ENCODE assay signal across 14 cellular contexts in genomic region chr5:150401376-150402201, GRCh38. TPM values are rescaled to one million over a fixed set of nuclear protein-coding genes. Genes with fewer than 3 reads are reported as not detected.
A peak's percentile ranks its signal among the peaks of the same experiment; 100 is the strongest.
DNase-seq lines count a peak whose midpoint lies in the region; ATAC-seq and TF ChIP-seq lines count a peak whose summit lies in the region.
"Had no signal": no experiment of that assay in that cellular context is flagged by ENCODE, and none has a peak within 500 bp of the region (broad histone marks: within the 10 kb centered on the region; RNA-seq: fewer than 3 reads in every experiment).

No MANE protein-coding gene starts in this region.

- no peaks in the 10 kb centered on the region for H3K9me3 Mint-ChIP-seq in CD4-positive, CD25-positive, alpha-beta regulatory T cell
- H3K9me3 Mint-ChIP-seq in activated CD8-positive, alpha-beta T cell treated with anti-CD3 and anti-CD28 coated beads for 36 hours, result no peaks in the 10 kb centered on the region
- no peaks in the 10 kb centered on the region for H3K9me3 Mint-ChIP-seq in memory B cell

- intact Hi-C loops in activated CD8-positive, alpha-beta T cell treated with anti-CD3 and anti-CD28 coated beads for 36 hours (cut with micrococcal nuclease), result loop anchor here (5.0 kb wide), 1 partner anchor 36 kb away; no protein-coding TSS in a partner anchor

- H3K4me1 ChIP-seq in CD4-positive, CD25-positive, alpha-beta regulatory T cell (ENCODE audit: control insufficient read depth, insufficient read depth, low read length, poor library complexity, severe bottlenecking), result no peaks in the 10 kb centered on the region
- H3K4me1 ChIP-seq in gastroesophageal sphincter, result no peaks in the 10 kb centered on the region
- H3K4me1 ChIP-seq: foreskin keratinocyte had no signal

- H3K9me3 ChIP-seq in CD4-positive, CD25-positive, alpha-beta regulatory T cell (ENCODE audit: control insufficient read depth in 2 of 2, low read length in 2 of 2), result no peaks in the 10 kb centered on the region
- no peaks in the 10 kb centered on the region for H3K9me3 ChIP-seq in gastroesophageal sphincter
- H3K9me3 ChIP-seq: Peyer's patch, right atrium auricular region had no signal

- WGBS in gastroesophageal sphincter (ENCODE audit: low coverage in 1 of 2), 2 donors, result 76 to 87% methylated on average over 4 to 5 of the region's 10 CpGs

- POLR2A ChIA-PET in activated CD8-positive, alpha-beta T cell treated with anti-CD3 and anti-CD28 coated beads for 36 hours (lab: Charles Lee), result interaction anchor here (0.7 to 7.1 kb wide), 12 partner anchors 10 to 48 kb away, joined by 3 to 57 read pairs (median 6); partner anchors contain the start of genes CD74 and RPS14

- peaks cover 92% of the 10 kb centered on the region for H3K36me3 ChIP-seq in CD4-positive, CD25-positive, alpha-beta regulatory T cell (ENCODE audit: control insufficient read depth, insufficient read depth, low read length)
- peaks cover 0 to 94% of the 10 kb centered on the region in 2 donors for H3K36me3 ChIP-seq in gastroesophageal sphincter

- ATAC-seq in CD4-positive, CD25-positive, alpha-beta regulatory T cell (ENCODE audit: low read depth in 2 of 2), result no peak
- ATAC-seq in activated CD8-positive, alpha-beta T cell treated with anti-CD3 and anti-CD28 coated beads for 36 hours, result no peak
- ATAC-seq in memory B cell (ENCODE audit: low read depth) (peak; percentile 2), HG02678 (IDR thresholded peaks at IDR 0.05; ENCODE audit: unreplicated experiment) (no peak), gastroesophageal sphincter (no peak), GM21619 (IDR thresholded peaks at IDR 0.05; ENCODE audit: unreplicated experiment) (no peak)
- ATAC-seq: foreskin keratinocyte had no signal

- peaks cover 8% of the 10 kb centered on the region for H3K27me3 Mint-ChIP-seq in CD4-positive, CD25-positive, alpha-beta regulatory T cell
- no peaks in the 10 kb centered on the region for H3K27me3 Mint-ChIP-seq in activated CD8-positive, alpha-beta T cell treated with anti-CD3 and anti-CD28 coated beads for 36 hours
- no peaks in the 10 kb centered on the region for H3K27me3 Mint-ChIP-seq in memory B cell

- H3K36me3 Mint-ChIP-seq in CD4-positive, CD25-positive, alpha-beta regulatory T cell, result peaks cover 40% of the 10 kb centered on the region
- peaks cover 38% of the 10 kb centered on the region for H3K36me3 Mint-ChIP-seq in activated CD8-positive, alpha-beta T cell treated with anti-CD3 and anti-CD28 coated beads for 36 hours (ENCODE audit: low read depth)
- peaks cover 33% of the 10 kb centered on the region for H3K36me3 Mint-ChIP-seq in memory B cell

- H3K27me3 ChIP-seq in CD4-positive, CD25-positive, alpha-beta regulatory T cell (ENCODE audit: control insufficient read depth, insufficient read depth, low read length), result no peaks in the 10 kb centered on the region
- H3K27me3 ChIP-seq in gastroesophageal sphincter, result no peaks in the 10 kb centered on the region
- H3K27me3 ChIP-seq: foreskin keratinocyte, Peyer's patch, right atrium auricular region had no signal

- TF ChIP-seq POLR2A in GM15510 (IDR thresholded peaks at IDR 0.05; ENCODE audit: borderline replicate concordance, extremely low read depth, insufficient read length) (peak; percentile 50), gastroesophageal sphincter (IDR thresholded peaks at IDR 0.05) (no peak)

- H3K27ac ChIP-seq in CD4-positive, CD25-positive, alpha-beta regulatory T cell (ENCODE audit: insufficient read depth, low read length, poor library complexity, severe bottlenecking), result no peak overlapping the region
- H3K27ac ChIP-seq in gastroesophageal sphincter, result no peak overlapping the region
- H3K27ac ChIP-seq: foreskin keratinocyte, right atrium auricular region had no signal

- CTCF ChIA-PET in activated CD8-positive, alpha-beta T cell treated with anti-CD3 and anti-CD28 coated beads for 36 hours (lab: Charles Lee), result interaction anchor here (0.9 to 5.8 kb wide), 2 partner anchors 10 to 35 kb away, joined by 3 to 40 read pairs; partner anchors contain the start of gene CD74

- H3K27ac Mint-ChIP-seq in CD4-positive, CD25-positive, alpha-beta regulatory T cell, result peak overlapping the region; percentile 11 to 91 (median 31)
- H3K27ac Mint-ChIP-seq in activated CD8-positive, alpha-beta T cell treated with anti-CD3 and anti-CD28 coated beads for 36 hours, result peak overlapping the region; percentile 31
- H3K27ac Mint-ChIP-seq in memory B cell, result peak overlapping the region; percentile 100

- no peak overlapping the region for H3K4me3 ChIP-seq in CD4-positive, CD25-positive, alpha-beta regulatory T cell (ENCODE audit: low read depth, low read length)
- H3K4me3 ChIP-seq in gastroesophageal sphincter, result no peak overlapping the region
- H3K4me3 ChIP-seq: Peyer's patch, right atrium auricular region had no signal

- TF ChIP-seq EP300 in gastroesophageal sphincter (IDR thresholded peaks at IDR 0.05), result no peak

- no peak for DNase-seq in CD4-positive, CD25-positive, alpha-beta regulatory T cell
- no peak for DNase-seq in activated CD8-positive, alpha-beta T cell treated with anti-CD3 and anti-CD28 coated beads for 36 hours
- DNase-seq in memory B cell (ENCODE audit: low spot score in 2 of 2), result peak; percentile 38 to 69
- no peak for DNase-seq in H4 (ENCODE audit: low spot score)
- DNase-seq: foreskin keratinocyte; NCI-H1417; NCI-H345; Peyer's patch; stimulated activated CD4-positive, alpha-beta T cell treated with anti-CD3 and anti-CD28 coated beads, Interleukin-4, amount 100 ng/mL, for 4 hours had no signal

- H3K4me1 Mint-ChIP-seq in CD4-positive, CD25-positive, alpha-beta regulatory T cell, result peaks cover 0 to 10% (median 0%) of the 10 kb centered on the region in 4 donors
- H3K4me1 Mint-ChIP-seq in activated CD8-positive, alpha-beta T cell treated with anti-CD3 and anti-CD28 coated beads for 36 hours (ENCODE audit: low read depth), result no peaks in the 10 kb centered on the region
- peaks cover 44% of the 10 kb centered on the region for H3K4me1 Mint-ChIP-seq in memory B cell

- H3K4me3 Mint-ChIP-seq in CD4-positive, CD25-positive, alpha-beta regulatory T cell, result peak overlapping the region in 2 of 4 donors; percentile 5 to 86
- no peak overlapping the region for H3K4me3 Mint-ChIP-seq in activated CD8-positive, alpha-beta T cell treated with anti-CD3 and anti-CD28 coated beads for 36 hours
- peak overlapping the region; percentile 55 for H3K4me3 Mint-ChIP-seq in memory B cell

- TF ChIP-seq CTCF in activated CD8-positive, alpha-beta T cell treated with anti-CD3 and anti-CD28 coated beads for 36 hours (IDR thresholded peaks at IDR 0.05), result no peak
- TF ChIP-seq CTCF in gastroesophageal sphincter (IDR thresholded peaks at IDR 0.05), result no peak

RNA-seq across cellular contexts. Expression of gene CD74, which starts 11.1 kb away (rescaled TPM):
- total RNA-seq in CD4-positive, CD25-positive, alpha-beta regulatory T cell, result 1,110 TPM
- 1,000 to 10,000 TPM in 1 of 4 donors, 100 to 1,000 TPM in 3; 664 to 1,266 (median 896) TPM for polyA plus RNA-seq in CD4-positive, CD25-positive, alpha-beta regulatory T cell
- total RNA-seq in activated CD8-positive, alpha-beta T cell treated with anti-CD3 and anti-CD28 coated beads for 36 hours, result 100 to 1,000 TPM; 277 to 282 TPM
- total RNA-seq in gastroesophageal sphincter, result 100 to 1,000 TPM; 142 to 720 (median 338) TPM
- total RNA-seq in H4 (2014; rRNA removed; shearing (Covaris generic)), result 1.6 and 11.7 TPM in 2 replicates

RNA-seq across cellular contexts. Expression of gene TCOF1, which starts 44.1 kb away (rescaled TPM):
- total RNA-seq in CD4-positive, CD25-positive, alpha-beta regulatory T cell, result 58.3 TPM
- 1 to 10 TPM; 2.7 to 5.6 (median 3.4) TPM for polyA plus RNA-seq in CD4-positive, CD25-positive, alpha-beta regulatory T cell
- 100 to 1,000 TPM; 114 to 117 TPM for total RNA-seq in activated CD8-positive, alpha-beta T cell treated with anti-CD3 and anti-CD28 coated beads for 36 hours
- 10 to 100 TPM; 25.4 to 55.7 (median 31.0) TPM for total RNA-seq in gastroesophageal sphincter
- 23.6 and 32.9 TPM in 2 replicates for total RNA-seq in H4 (2014; rRNA removed; shearing (Covaris generic))

RNA-seq across cellular contexts. Expression of gene RPS14, which starts 48.0 kb away (rescaled TPM):
- total RNA-seq in CD4-positive, CD25-positive, alpha-beta regulatory T cell, result 3,121 TPM
- polyA plus RNA-seq in CD4-positive, CD25-positive, alpha-beta regulatory T cell, result 1,000 to 10,000 TPM; 4,928 to 8,871 (median 7,502) TPM
- total RNA-seq in activated CD8-positive, alpha-beta T cell treated with anti-CD3 and anti-CD28 coated beads for 36 hours, result 1,000 to 10,000 TPM; 3,542 to 3,651 TPM
- 1,000 to 10,000 TPM; 1,275 to 3,828 (median 2,502) TPM for total RNA-seq in gastroesophageal sphincter
- 2,476 and 2,863 TPM in 2 replicates for total RNA-seq in H4 (2014; rRNA removed; shearing (Covaris generic))

Comparison
In these comparisons a context has a peak if more than half of its experiments do, and no peak if none do; other contexts are left out.
1. DNase-seq: peak in memory B cell (2 of 2); none in CD4-positive, CD25-positive, alpha-beta regulatory T cell (0 of 3), activated CD8-positive, alpha-beta T cell treated with anti-CD3 and anti-CD28 coated beads for 36 hours (single experiment) and H4 (single experiment).
2. H3K27ac Mint-ChIP-seq: peak in every context shown above with its lines; median percentile 100 in memory B cell; 31 in CD4-positive, CD25-positive, alpha-beta regulatory T cell; 31 in activated CD8-positive, alpha-beta T cell treated with anti-CD3 and anti-CD28 coated beads for 36 hours.
3. RNA of gene CD74, which starts 11.1 kb away (total RNA-seq): 1,110 TPM in CD4-positive, CD25-positive, alpha-beta regulatory T cell (single experiment), 142 to 720 TPM in gastroesophageal sphincter and 277 to 282 TPM in activated CD8-positive, alpha-beta T cell treated with anti-CD3 and anti-CD28 coated beads for 36 hours; 1.6 to 11.7 TPM in H4; every median in the first group is over 10 times any median in the second.